Comparison of ENCODE assay signal across 8 cellular contexts in the genomic region with DNA sequence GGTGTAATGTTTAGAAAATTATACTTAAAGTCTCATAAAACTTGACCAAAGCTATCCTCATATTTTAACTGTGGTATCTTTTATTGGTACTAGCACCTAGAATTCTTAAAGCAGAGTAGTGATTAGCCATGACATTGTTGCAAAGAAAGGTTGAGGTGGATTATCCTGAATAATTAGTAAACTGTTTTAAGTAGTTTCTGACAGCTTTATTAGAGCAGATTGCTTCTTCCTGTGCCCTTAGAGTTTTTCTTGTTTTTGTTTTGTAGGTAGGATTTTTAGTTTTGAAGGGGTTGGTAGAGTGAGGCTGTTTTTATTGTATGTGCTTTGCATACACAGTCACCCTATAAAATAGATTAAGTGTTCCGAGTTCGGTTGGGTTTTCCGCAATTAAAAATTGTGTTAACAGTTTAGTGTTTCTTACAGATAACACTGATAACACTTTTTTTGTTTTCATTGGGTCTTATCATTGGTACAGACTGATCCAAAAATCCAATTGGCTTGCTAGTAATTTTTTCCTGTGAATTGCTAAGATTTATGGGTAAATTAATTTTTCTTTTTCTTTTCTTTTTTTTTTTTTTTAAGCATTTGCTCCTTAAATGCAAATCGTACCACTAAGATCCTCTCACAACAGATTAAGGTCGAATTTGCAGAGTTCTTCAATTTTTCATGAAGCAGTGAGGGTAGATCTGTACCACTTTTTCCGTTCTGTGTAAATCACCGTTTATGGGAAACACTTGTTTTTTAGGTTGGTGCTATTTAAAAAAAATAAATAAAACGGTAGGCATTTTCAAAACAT. TPM values are rescaled to one million over a fixed set of nuclear protein-coding genes. Genes with fewer than 3 reads are reported as not detected.
DNase-seq lines count a peak whose midpoint lies in the region; ATAC-seq, FAIRE-seq and TF ChIP-seq lines count a peak whose summit lies in the region.

No MANE protein-coding gene starts in this region.

- intact Hi-C loops in left ventricle myocardium superior (cut with micrococcal nuclease) = no loop called here
- intact Hi-C loops in MCF 10A (cut with micrococcal nuclease) = no loop called here

- no TSS peak for BruUV-seq in MCF 10A (replicated peaks; lab: Mats Ljungman, UMichigan)

- POLR2A ChIA-PET in MCF 10A (lab: Yijun Ruan, JAX) = interaction anchor here (0.6 to 4.0 kb wide), 8 partner anchors 8 to 565 kb away, joined by 3 to 55 read pairs (median 5); partner anchors contain the start of gene HERC4

- no peak for ATAC-seq in left ventricle myocardium superior
- ATAC-seq in GM21717 (IDR thresholded peaks at IDR 0.05; ENCODE audit: unreplicated experiment) = no peak

- DNase-seq in right atrium auricular region (ENCODE audit: low spot score) (no peak), left ventricle myocardium superior (no peak), MCF 10A (ENCODE audit: unreplicated experiment) (no peak), ureter (ENCODE audit: low spot score) (no peak), T1000 (lab: John Stamatoyannopoulos, UW) (no peak), D721Med (ENCODE audit: insufficient read length, low spot score) (no peak)

- TF ChIP-seq CTCF in right atrium auricular region (IDR thresholded peaks at IDR 0.05) (no peak), MCF 10A (IDR thresholded peaks at IDR 0.05; ENCODE audit: unreplicated experiment) (no peak), D721Med (IDR thresholded peaks at IDR 0.05; ENCODE audit: insufficient read depth, missing control alignments) (no peak)

- CTCF ChIA-PET in MCF 10A (lab: Yijun Ruan, JAX) = interaction anchor here (0.6 to 2.7 kb wide), 3 partner anchors 11 to 178 kb away, joined by 4 to 16 read pairs (median 4); no protein-coding TSS in a partner anchor

- peak overlapping the region; percentile 97 for H3K4me3 Mint-ChIP-seq in MCF 10A (ENCODE audit: unreplicated experiment)

- peaks cover 47% of the 10 kb centered on the region for H3K4me1 Mint-ChIP-seq in MCF 10A (ENCODE audit: insufficient read depth, unreplicated experiment)

- H3K36me3 Mint-ChIP-seq in MCF 10A (ENCODE audit: insufficient read depth, unreplicated experiment) = peaks cover 80% of the 10 kb centered on the region

- no peak for FAIRE-seq in D721Med (lab: Jason Lieb, UNC)

- H3K4me1 ChIP-seq in right atrium auricular region (peaks cover 0 to 46% of the 10 kb centered on the region in 2 donors), mucosa of stomach (ENCODE audit: control insufficient read depth, insufficient read depth, low read length) (peaks cover 15% of the 10 kb centered on the region)

- no peaks in the 10 kb centered on the region for H3K9me3 Mint-ChIP-seq in MCF 10A (ENCODE audit: unreplicated experiment)

- peak overlapping the region; percentile 99 for H3K27ac ChIP-seq in right atrium auricular region

- H3K27ac Mint-ChIP-seq in MCF 10A (ENCODE audit: low read depth, unreplicated experiment) = peak overlapping the region; percentile 99

- H3K36me3 ChIP-seq in right atrium auricular region (peaks cover 15% of the 10 kb centered on the region), mucosa of stomach (ENCODE audit: control insufficient read depth, insufficient read depth, low read length) (peaks cover 4% of the 10 kb centered on the region)

- peak overlapping the region; percentile 52 for H3K9ac ChIP-seq in mucosa of stomach (ENCODE audit: low read length)

- H3K4me3 ChIP-seq in right atrium auricular region (peak overlapping the region; percentile 89 to 94), mucosa of stomach (ENCODE audit: low read length) (no peak overlapping the region)

- H3K27me3 ChIP-seq in right atrium auricular region (no peaks in the 10 kb centered on the region), mucosa of stomach (ENCODE audit: control insufficient read depth, insufficient read depth, low read length) (no peaks in the 10 kb centered on the region)

- H3K9me3 ChIP-seq in right atrium auricular region (no peaks in the 10 kb centered on the region), mucosa of stomach (ENCODE audit: control insufficient read depth, low read length) (no peaks in the 10 kb centered on the region)

- no peaks in the 10 kb centered on the region for H3K27me3 Mint-ChIP-seq in MCF 10A (ENCODE audit: insufficient read depth, unreplicated experiment)

RNA-seq across cellular contexts. Expression of gene PBLD, which starts 2.1 kb away (rescaled TPM):
- total RNA-seq in right atrium auricular region (1 to 10 TPM; 2.7 to 4.5 TPM), left ventricle myocardium superior (4.6 TPM), MCF 10A (2022) (5.6 and 5.7 TPM in 2 replicates), ureter (13.9 TPM)

RNA-seq across cellular contexts. Expression of gene HNRNPH3, which starts 3.0 kb away (rescaled TPM):
- total RNA-seq in right atrium auricular region (10 to 100 TPM; 29.7 to 34.8 TPM), left ventricle myocardium superior (133 TPM), MCF 10A (2022) (216 and 285 TPM in 2 replicates), ureter (103 TPM)
